In genomic region chr3:40309439-40309924, GRCh38 we compare ENCODE assay signal across 1 cellular context.
TF ChIP-seq lines count a peak whose summit lies in the region.

Gene EIF1B (plus strand): TSS chr3:40309707. CDS start chr3:40309942, 235 bp downstream.

TF ChIP-seq in HEK293, 187 proteins besides CTCF, POLR2A, EP300 and RAD21 (continued from another document and continues in another):
- TF ChIP-seq ELK4 (IDR thresholded peaks at IDR 0.05; ENCODE audit: borderline replicate concordance, low read depth, low read length) = no peak
- TF ChIP-seq ZNF157 (tag by site-specific recombination; IDR thresholded peaks at IDR 0.05) = no peak
- no peak for TF ChIP-seq REPIN1 (tag by site-specific recombination; IDR thresholded peaks at IDR 0.05; ENCODE audit: low read depth)
- peak; percentile 40; the same call in 1 of the 2 replicates for TF ChIP-seq ZNF394 (tag by site-specific recombination; IDR thresholded peaks at IDR 0.05; ENCODE audit: borderline replicate concordance)
- peak; percentile 84 for TF ChIP-seq EGR2 (tag by site-specific recombination; IDR thresholded peaks at IDR 0.05; ENCODE audit: low read depth)
- TF ChIP-seq ZNF311 (tag by site-specific recombination; IDR thresholded peaks at IDR 0.05; ENCODE audit: borderline replicate concordance) = no peak
- no peak for TF ChIP-seq PRDM6 (tag by site-specific recombination; IDR thresholded peaks at IDR 0.05)
- no peak; the same call in 1 of the 2 replicates for TF ChIP-seq KLF17 (tag by site-specific recombination; IDR thresholded peaks at IDR 0.05)
- TF ChIP-seq ZNF561 (tag by site-specific recombination; IDR thresholded peaks at IDR 0.05; ENCODE audit: borderline replicate concordance) = no peak
- no peak for TF ChIP-seq ZNF350 (tag by site-specific recombination; IDR thresholded peaks at IDR 0.05)
- TF ChIP-seq, protein P1, sequence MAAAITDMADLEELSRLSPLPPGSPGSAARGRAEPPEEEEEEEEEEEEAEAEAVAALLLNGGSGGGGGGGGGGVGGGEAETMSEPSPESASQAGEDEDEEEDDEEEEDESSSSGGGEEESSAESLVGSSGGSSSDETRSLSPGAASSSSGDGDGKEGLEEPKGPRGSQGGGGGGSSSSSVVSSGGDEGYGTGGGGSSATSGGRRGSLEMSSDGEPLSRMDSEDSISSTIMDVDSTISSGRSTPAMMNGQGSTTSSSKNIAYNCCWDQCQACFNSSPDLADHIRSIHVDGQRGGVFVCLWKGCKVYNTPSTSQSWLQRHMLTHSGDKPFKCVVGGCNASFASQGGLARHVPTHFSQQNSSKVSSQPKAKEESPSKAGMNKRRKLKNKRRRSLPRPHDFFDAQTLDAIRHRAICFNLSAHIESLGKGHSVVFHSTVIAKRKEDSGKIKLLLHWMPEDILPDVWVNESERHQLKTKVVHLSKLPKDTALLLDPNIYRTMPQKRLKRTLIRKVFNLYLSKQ (tag by site-specific recombination; IDR thresholded peaks at IDR 0.05; ENCODE audit: borderline replicate concordance) = no peak
- TF ChIP-seq ZNF19 (tag by site-specific recombination; IDR thresholded peaks at IDR 0.05; ENCODE audit: low read depth) = no peak
- no peak; the same call in 1 of the 2 replicates for TF ChIP-seq ZNF660 (tag by site-specific recombination; IDR thresholded peaks at IDR 0.05)
- no peak for TF ChIP-seq ZNF138 (tag by site-specific recombination; IDR thresholded peaks at IDR 0.05; ENCODE audit: borderline replicate concordance)
- TF ChIP-seq ZNF555 (tag by site-specific recombination; conservative IDR thresholded peaks at IDR 0.05) = no peak
- no peak for TF ChIP-seq ZBTB1 (tag by site-specific recombination; IDR thresholded peaks at IDR 0.05)
- no peak for TF ChIP-seq ZNF292 (tag by site-specific recombination; IDR thresholded peaks at IDR 0.05; ENCODE audit: borderline replicate concordance, low read depth)
- TF ChIP-seq, protein P2, sequence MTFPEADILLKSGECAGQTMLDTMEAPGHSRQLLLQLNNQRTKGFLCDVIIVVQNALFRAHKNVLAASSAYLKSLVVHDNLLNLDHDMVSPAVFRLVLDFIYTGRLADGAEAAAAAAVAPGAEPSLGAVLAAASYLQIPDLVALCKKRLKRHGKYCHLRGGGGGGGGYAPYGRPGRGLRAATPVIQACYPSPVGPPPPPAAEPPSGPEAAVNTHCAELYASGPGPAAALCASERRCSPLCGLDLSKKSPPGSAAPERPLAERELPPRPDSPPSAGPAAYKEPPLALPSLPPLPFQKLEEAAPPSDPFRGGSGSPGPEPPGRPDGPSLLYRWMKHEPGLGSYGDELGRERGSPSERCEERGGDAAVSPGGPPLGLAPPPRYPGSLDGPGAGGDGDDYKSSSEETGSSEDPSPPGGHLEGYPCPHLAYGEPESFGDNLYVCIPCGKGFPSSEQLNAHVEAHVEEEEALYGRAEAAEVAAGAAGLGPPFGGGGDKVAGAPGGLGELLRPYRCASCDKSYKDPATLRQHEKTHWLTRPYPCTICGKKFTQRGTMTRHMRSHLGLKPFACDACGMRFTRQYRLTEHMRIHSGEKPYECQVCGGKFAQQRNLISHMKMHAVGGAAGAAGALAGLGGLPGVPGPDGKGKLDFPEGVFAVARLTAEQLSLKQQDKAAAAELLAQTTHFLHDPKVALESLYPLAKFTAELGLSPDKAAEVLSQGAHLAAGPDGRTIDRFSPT (tag by site-specific recombination; IDR thresholded peaks at IDR 0.05) = no peak
- TF ChIP-seq GLIS2 (tag by site-specific recombination; IDR thresholded peaks at IDR 0.05) = no peak
- TF ChIP-seq, protein P3, sequence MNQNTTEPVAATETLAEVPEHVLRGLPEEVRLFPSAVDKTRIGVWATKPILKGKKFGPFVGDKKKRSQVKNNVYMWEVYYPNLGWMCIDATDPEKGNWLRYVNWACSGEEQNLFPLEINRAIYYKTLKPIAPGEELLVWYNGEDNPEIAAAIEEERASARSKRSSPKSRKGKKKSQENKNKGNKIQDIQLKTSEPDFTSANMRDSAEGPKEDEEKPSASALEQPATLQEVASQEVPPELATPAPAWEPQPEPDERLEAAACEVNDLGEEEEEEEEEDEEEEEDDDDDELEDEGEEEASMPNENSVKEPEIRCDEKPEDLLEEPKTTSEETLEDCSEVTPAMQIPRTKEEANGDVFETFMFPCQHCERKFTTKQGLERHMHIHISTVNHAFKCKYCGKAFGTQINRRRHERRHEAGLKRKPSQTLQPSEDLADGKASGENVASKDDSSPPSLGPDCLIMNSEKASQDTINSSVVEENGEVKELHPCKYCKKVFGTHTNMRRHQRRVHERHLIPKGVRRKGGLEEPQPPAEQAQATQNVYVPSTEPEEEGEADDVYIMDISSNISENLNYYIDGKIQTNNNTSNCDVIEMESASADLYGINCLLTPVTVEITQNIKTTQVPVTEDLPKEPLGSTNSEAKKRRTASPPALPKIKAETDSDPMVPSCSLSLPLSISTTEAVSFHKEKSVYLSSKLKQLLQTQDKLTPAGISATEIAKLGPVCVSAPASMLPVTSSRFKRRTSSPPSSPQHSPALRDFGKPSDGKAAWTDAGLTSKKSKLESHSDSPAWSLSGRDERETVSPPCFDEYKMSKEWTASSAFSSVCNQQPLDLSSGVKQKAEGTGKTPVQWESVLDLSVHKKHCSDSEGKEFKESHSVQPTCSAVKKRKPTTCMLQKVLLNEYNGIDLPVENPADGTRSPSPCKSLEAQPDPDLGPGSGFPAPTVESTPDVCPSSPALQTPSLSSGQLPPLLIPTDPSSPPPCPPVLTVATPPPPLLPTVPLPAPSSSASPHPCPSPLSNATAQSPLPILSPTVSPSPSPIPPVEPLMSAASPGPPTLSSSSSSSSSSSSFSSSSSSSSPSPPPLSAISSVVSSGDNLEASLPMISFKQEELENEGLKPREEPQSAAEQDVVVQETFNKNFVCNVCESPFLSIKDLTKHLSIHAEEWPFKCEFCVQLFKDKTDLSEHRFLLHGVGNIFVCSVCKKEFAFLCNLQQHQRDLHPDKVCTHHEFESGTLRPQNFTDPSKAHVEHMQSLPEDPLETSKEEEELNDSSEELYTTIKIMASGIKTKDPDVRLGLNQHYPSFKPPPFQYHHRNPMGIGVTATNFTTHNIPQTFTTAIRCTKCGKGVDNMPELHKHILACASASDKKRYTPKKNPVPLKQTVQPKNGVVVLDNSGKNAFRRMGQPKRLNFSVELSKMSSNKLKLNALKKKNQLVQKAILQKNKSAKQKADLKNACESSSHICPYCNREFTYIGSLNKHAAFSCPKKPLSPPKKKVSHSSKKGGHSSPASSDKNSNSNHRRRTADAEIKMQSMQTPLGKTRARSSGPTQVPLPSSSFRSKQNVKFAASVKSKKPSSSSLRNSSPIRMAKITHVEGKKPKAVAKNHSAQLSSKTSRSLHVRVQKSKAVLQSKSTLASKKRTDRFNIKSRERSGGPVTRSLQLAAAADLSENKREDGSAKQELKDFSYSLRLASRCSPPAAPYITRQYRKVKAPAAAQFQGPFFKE (tag by site-specific recombination; IDR thresholded peaks at IDR 0.05; ENCODE audit: borderline replicate concordance) = no peak
- TF ChIP-seq, protein P4, sequence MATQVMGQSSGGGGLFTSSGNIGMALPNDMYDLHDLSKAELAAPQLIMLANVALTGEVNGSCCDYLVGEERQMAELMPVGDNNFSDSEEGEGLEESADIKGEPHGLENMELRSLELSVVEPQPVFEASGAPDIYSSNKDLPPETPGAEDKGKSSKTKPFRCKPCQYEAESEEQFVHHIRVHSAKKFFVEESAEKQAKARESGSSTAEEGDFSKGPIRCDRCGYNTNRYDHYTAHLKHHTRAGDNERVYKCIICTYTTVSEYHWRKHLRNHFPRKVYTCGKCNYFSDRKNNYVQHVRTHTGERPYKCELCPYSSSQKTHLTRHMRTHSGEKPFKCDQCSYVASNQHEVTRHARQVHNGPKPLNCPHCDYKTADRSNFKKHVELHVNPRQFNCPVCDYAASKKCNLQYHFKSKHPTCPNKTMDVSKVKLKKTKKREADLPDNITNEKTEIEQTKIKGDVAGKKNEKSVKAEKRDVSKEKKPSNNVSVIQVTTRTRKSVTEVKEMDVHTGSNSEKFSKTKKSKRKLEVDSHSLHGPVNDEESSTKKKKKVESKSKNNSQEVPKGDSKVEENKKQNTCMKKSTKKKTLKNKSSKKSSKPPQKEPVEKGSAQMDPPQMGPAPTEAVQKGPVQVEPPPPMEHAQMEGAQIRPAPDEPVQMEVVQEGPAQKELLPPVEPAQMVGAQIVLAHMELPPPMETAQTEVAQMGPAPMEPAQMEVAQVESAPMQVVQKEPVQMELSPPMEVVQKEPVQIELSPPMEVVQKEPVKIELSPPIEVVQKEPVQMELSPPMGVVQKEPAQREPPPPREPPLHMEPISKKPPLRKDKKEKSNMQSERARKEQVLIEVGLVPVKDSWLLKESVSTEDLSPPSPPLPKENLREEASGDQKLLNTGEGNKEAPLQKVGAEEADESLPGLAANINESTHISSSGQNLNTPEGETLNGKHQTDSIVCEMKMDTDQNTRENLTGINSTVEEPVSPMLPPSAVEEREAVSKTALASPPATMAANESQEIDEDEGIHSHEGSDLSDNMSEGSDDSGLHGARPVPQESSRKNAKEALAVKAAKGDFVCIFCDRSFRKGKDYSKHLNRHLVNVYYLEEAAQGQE (tag by site-specific recombination; IDR thresholded peaks at IDR 0.05) = no peak
- no peak for TF ChIP-seq ZBTB48 (tag by site-specific recombination; IDR thresholded peaks at IDR 0.05)
- TF ChIP-seq ZNF324 (tag by site-specific recombination; IDR thresholded peaks at IDR 0.05) = no peak; the same call in 1 of the 2 replicates
- TF ChIP-seq ZNF239 (tag by site-specific recombination; IDR thresholded peaks at IDR 0.05) = no peak
- TF ChIP-seq, protein P5, sequence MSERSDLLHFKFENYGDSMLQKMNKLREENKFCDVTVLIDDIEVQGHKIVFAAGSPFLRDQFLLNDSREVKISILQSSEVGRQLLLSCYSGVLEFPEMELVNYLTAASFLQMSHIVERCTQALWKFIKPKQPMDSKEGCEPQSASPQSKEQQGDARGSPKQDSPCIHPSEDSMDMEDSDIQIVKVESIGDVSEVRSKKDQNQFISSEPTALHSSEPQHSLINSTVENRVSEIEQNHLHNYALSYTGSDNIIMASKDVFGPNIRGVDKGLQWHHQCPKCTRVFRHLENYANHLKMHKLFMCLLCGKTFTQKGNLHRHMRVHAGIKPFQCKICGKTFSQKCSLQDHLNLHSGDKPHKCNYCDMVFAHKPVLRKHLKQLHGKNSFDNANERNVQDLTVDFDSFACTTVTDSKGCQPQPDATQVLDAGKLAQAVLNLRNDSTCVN (tag by site-specific recombination; optimal IDR thresholded peaks at IDR 0.05) = peak; percentile 72
- TF ChIP-seq ZFHX2 (tag by site-specific recombination; conservative IDR thresholded peaks at IDR 0.05) = peak; percentile 85
- TF ChIP-seq ZNF391 (tag by site-specific recombination; IDR thresholded peaks at IDR 0.05; ENCODE audit: borderline replicate concordance, low read depth) = no peak
- 0 out of 2 replicates have a peak, but pooled peaks have one; percentile 33 for TF ChIP-seq ZNF2 (tag by site-specific recombination; IDR thresholded peaks at IDR 0.05)
- no peak for TF ChIP-seq ZNF354C (tag by site-specific recombination; IDR thresholded peaks at IDR 0.05; ENCODE audit: borderline replicate concordance, low read depth)
- TF ChIP-seq ZNF837 (tag by site-specific recombination; IDR thresholded peaks at IDR 0.05) = no peak
- TF ChIP-seq, protein P6, sequence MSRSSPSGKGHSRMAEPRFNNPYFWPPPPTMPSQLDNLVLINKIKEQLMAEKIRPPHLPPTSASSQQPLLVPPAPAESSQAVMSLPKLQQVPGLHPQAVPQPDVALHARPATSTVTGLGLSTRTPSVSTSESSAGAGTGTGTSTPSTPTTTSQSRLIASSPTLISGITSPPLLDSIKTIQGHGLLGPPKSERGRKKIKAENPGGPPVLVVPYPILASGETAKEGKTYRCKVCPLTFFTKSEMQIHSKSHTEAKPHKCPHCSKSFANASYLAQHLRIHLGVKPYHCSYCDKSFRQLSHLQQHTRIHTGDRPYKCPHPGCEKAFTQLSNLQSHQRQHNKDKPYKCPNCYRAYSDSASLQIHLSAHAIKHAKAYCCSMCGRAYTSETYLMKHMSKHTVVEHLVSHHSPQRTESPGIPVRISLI (tag by site-specific recombination; IDR thresholded peaks at IDR 0.05) = no peak
- TF ChIP-seq ZNF169 (tag by site-specific recombination; IDR thresholded peaks at IDR 0.05) = no peak
